In the genomic region with DNA sequence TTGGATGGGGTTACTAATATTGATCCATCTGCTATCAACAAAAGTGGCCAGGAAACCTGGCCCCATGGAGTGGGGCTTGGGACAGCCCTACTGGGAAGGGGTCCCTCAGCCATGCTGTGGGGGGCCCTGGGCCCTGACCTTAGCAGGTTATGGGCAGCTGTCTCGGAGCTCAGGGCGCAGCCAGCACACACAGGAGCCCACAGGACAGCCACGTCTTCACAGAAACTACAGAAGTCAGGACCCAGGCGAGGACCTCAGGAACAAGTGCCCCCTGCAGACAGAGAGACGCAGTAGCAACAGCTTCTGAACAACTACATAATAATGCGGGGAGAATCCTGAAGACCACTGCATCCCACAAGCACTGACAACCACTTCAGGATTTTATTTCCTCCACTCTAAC, we compare ENCODE assay signal across 10 cellular contexts. TPM values are rescaled to one million over a fixed set of nuclear protein-coding genes. Genes with fewer than 3 reads are reported as not detected.
A peak's percentile ranks its signal among the peaks of the same experiment; 100 is the strongest.
DNase-seq lines count a peak whose midpoint lies in the region; ATAC-seq and TF ChIP-seq lines count a peak whose summit lies in the region.
"Had no signal": no experiment of that assay in that cellular context is flagged by ENCODE, and none has a peak within 500 bp of the region (broad histone marks: within the 10 kb centered on the region; RNA-seq: fewer than 3 reads in every experiment).

No MANE protein-coding gene starts in this region.

- peak; percentile 37 for TF ChIP-seq CTCF in epithelial cell of proximal tubule (conservative IDR thresholded peaks at IDR 0.05; ENCODE audit: low read depth, low read length)

- no peak for ATAC-seq in GM21717 (IDR thresholded peaks at IDR 0.05; ENCODE audit: unreplicated experiment)

- no peak overlapping the region for H3K4me3 ChIP-seq in epithelial cell of proximal tubule (ENCODE audit: low read depth, low read length)
- H3K4me3 ChIP-seq: adrenal gland had no signal

- DNase-seq in D341Med (ENCODE audit: low spot score) (peak; percentile 45), NAMALWA (ENCODE audit: low spot score) (peak; percentile 34), epithelial cell of proximal tubule (ENCODE audit: low read depth) (no peak), NCI-H146 (lab: John Stamatoyannopoulos, UW) (no peak), NCI-H2196 (lab: John Stamatoyannopoulos, UW; ENCODE audit: unreplicated experiment) (no peak)
- DNase-seq: IMR-90 had no signal

RNA-seq across cellular contexts. Expression of a gene that starts 11.9 kb away (rescaled TPM):
- 21.0 and 21.8 TPM in 2 replicates for total RNA-seq in epithelial cell of proximal tubule

RNA-seq across cellular contexts. Expression of a gene that starts 20.1 kb away (rescaled TPM):
- 62.8 and 108 TPM in 2 replicates for total RNA-seq in epithelial cell of proximal tubule

RNA-seq across cellular contexts. Expression of a gene that starts 34.4 kb away (rescaled TPM):
- not detected in 2 replicates for total RNA-seq in epithelial cell of proximal tubule

RNA-seq across cellular contexts. Expression of a gene that starts 41.0 kb away (rescaled TPM):
- total RNA-seq in epithelial cell of proximal tubule = not detected in 2 replicates
- total RNA-seq: activated CD8-positive, alpha-beta memory T cell treated with anti-CD3 and anti-CD28 coated beads for 36 hours; adrenal gland; IMR-90; NCI-H460 had no signal

Comparison
In these comparisons a context has a peak if more than half of its experiments do, and no peak if none do; other contexts are left out.
1. DNase-seq: peak in D341Med (single experiment) and NAMALWA (single experiment); none in epithelial cell of proximal tubule (single experiment), NCI-H146 (single experiment) and NCI-H2196 (single experiment).